ENCODE assay signal across 28 cellular contexts in the genomic region with DNA sequence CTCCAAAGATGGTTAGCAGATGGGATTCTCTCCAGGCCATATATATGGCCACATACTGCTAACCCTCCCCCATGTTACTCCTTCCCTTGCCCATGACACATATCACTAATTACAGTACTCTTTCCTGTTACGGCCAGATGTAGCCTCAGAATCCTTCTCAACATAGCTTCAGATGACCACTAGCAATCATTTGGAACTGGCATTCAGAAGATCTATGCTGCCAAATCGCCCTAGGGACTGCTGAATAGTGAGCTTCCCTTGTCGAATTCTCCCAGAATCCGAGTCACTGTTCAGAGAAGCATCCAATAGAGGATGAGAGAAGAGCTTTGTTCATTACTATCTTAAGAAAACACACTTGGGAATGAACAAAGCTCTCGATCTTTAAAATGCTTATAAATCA.
"Had no signal": no experiment of that assay in that cellular context is flagged by ENCODE, and none has a peak within 500 bp of the region (broad histone marks: within the 10 kb centered on the region; RNA-seq: fewer than 3 reads in every experiment).

No MANE protein-coding gene starts in this region.

- H3K4me1 ChIP-seq: foreskin keratinocyte, heart right ventricle, lower lobe of right lung, prostate gland, right atrium auricular region, testis, tibial artery had no signal

- DNase-seq: dermis blood vessel endothelial cell; effector memory CD4-positive, alpha-beta T cell; erythroblast; esophagus squamous epithelium; foreskin keratinocyte; glutamatergic neuron; heart right ventricle; hippocampal formation; kidney glomerular epithelial cell; left colon; left ventricle myocardium inferior; lower lobe of right lung; naive thymus-derived CD8-positive, alpha-beta T cell; nephron progenitor cell; nucleus accumbens; stimulated activated CD4-positive, alpha-beta T cell treated with anti-CD3 and anti-CD28 coated beads, Interleukin-12 subunit alpha, Interleukin-12 subunit beta, amount 100 ng/mL, for 4 hours; stimulated activated CD4-positive, alpha-beta T cell treated with anti-CD3 and anti-CD28 coated beads, Interleukin-1b, Interleukin-23, amount 100 ng/mL, for 48 hours; stimulated activated CD4-positive, alpha-beta T cell treated with anti-CD3 and anti-CD28 coated beads, Interleukin-4, amount 100 ng/mL, for 1 hour; stimulated activated CD8-positive, alpha-beta memory T cell treated with anti-CD3 and anti-CD28 coated beads, Interleukin-4, amount 100 ng/mL, for 48 hours; stimulated activated naive CD4-positive, alpha-beta T cell treated with Interleukin-2 at 50 U/mL for 16 hours; substantia nigra; testis; tibial artery; upper lobe of left lung had no signal

- H3K27ac ChIP-seq: coronary artery, esophagus squamous epithelium, foreskin keratinocyte, heart right ventricle, left ventricle myocardium inferior, lower lobe of right lung, prostate gland, right atrium auricular region, testis, tibial artery, upper lobe of left lung had no signal

- H3K4me3 Mint-ChIP-seq: naive thymus-derived CD8-positive, alpha-beta T cell; nephron progenitor cell had no signal

- H3K36me3 ChIP-seq: esophagus squamous epithelium, heart right ventricle, left ventricle myocardium inferior, lower lobe of right lung, prostate gland, right atrium auricular region, tibial artery, upper lobe of left lung had no signal

- H3K27ac Mint-ChIP-seq: naive thymus-derived CD8-positive, alpha-beta T cell; nephron progenitor cell had no signal

- H3K4me2 ChIP-seq: smooth muscle cell had no signal

- H3K27me3 ChIP-seq: esophagus squamous epithelium, foreskin keratinocyte, heart right ventricle, right atrium auricular region, testis, tibial artery, upper lobe of left lung had no signal

- H3K9me3 ChIP-seq: esophagus squamous epithelium, left ventricle myocardium inferior, lower lobe of right lung, prostate gland, right atrium auricular region, testis, tibial artery, upper lobe of left lung had no signal

- H3K4me3 ChIP-seq: coronary artery, esophagus squamous epithelium, heart right ventricle, left ventricle myocardium inferior, lower lobe of right lung, prostate gland, right atrium auricular region, smooth muscle cell, testis, tibial artery, upper lobe of left lung had no signal

- H3K4me1 Mint-ChIP-seq: naive thymus-derived CD8-positive, alpha-beta T cell; nephron progenitor cell had no signal
